In genomic region chr14:45083979-45084722, GRCh38 we compare ENCODE assay signal across 8 cellular contexts. TPM values are rescaled to one million over a fixed set of nuclear protein-coding genes. Genes with fewer than 3 reads are reported as not detected.
DNase-seq lines count a peak whose midpoint lies in the region; ATAC-seq and TF ChIP-seq lines count a peak whose summit lies in the region.

Gene PRPF39 (plus strand): TSS chr14:45084116. CDS start chr14:45095240, 11,124 bp downstream.

- H3K9ac ChIP-seq in rectal smooth muscle tissue (ENCODE audit: low read length), result peak within 1 kb of the TSS; percentile 74

- H3K4me1 ChIP-seq in rectal smooth muscle tissue (ENCODE audit: control insufficient read depth, insufficient read depth, low read length) (peaks cover 8% of the 10 kb centered on the region), vagina (peaks cover 52% of the 10 kb centered on the region)

- no peaks in the 10 kb centered on the region for H3K9me3 ChIP-seq in vagina

- TF ChIP-seq CTCF in astrocyte of the cerebellum (IDR thresholded peaks at IDR 0.05; ENCODE audit: low read depth, low read length, missing control alignments) (no peak), vagina (IDR thresholded peaks at IDR 0.05) (no peak)

- intact Hi-C loops in vagina (cut with DNase I), result no loop called here

- in situ Hi-C loops in astrocyte of the cerebellum (cut with HindIII; ENCODE audit: low sequenced_read_pairs), result no loop called here

- H3K36me3 ChIP-seq in rectal smooth muscle tissue (ENCODE audit: control insufficient read depth, insufficient read depth, low read length) (no peaks in the 10 kb centered on the region), vagina (no peaks in the 10 kb centered on the region)

- H3K27me3 ChIP-seq in rectal smooth muscle tissue (ENCODE audit: control insufficient read depth, insufficient read depth, low read length) (no peaks in the 10 kb centered on the region), vagina (no peaks in the 10 kb centered on the region)

- H3K27ac ChIP-seq in rectal smooth muscle tissue (ENCODE audit: low read depth, low read length), result peak within 1 kb of the TSS; percentile 86
- peak within 1 kb of the TSS; percentile 88 for H3K27ac ChIP-seq in vagina

- peak; percentile 94 for DNase-seq in NCI-H2029 (lab: John Stamatoyannopoulos, UW)
- peak; percentile 93 for DNase-seq in T-helper 9 cell
- DNase-seq in astrocyte of the cerebellum (ENCODE audit: low read depth), result peak; percentile 69
- DNase-seq in hepatic stellate cell (ENCODE audit: low spot score), result peak; percentile 97
- peak; percentile 95 to 97 for DNase-seq in vagina (ENCODE audit: extremely low spot score in 2 of 2)

- peak in 1 of 2 donors; percentile 90 for TF ChIP-seq POLR2A in vagina (IDR thresholded peaks at IDR 0.05)

- H3K4me3 ChIP-seq in astrocyte of the cerebellum (ENCODE audit: low read depth, low read length) (peak within 1 kb of the TSS; percentile 87), rectal smooth muscle tissue (ENCODE audit: low read length) (peak within 1 kb of the TSS; percentile 77), vagina (peak within 1 kb of the TSS; percentile 67 to 79)

- ATAC-seq in GM18511 (IDR thresholded peaks at IDR 0.05; ENCODE audit: unreplicated experiment) (peak; percentile 95), HG02981 (IDR thresholded peaks at IDR 0.05; ENCODE audit: unreplicated experiment) (peak; percentile 87)

RNA-seq across cellular contexts. Expression of gene PRPF39, which starts in this region (rescaled TPM):
- 29.7 TPM for total RNA-seq in vagina

Comparison
In these comparisons a context has a peak if more than half of its experiments do, and no peak if none do; other contexts are left out.
1. Peak in every context shown above with its lines: DNase-seq, ATAC-seq, H3K4me3 ChIP-seq and H3K27ac ChIP-seq.